2 cellular contexts compared by ENCODE assay signal in the genomic region with DNA sequence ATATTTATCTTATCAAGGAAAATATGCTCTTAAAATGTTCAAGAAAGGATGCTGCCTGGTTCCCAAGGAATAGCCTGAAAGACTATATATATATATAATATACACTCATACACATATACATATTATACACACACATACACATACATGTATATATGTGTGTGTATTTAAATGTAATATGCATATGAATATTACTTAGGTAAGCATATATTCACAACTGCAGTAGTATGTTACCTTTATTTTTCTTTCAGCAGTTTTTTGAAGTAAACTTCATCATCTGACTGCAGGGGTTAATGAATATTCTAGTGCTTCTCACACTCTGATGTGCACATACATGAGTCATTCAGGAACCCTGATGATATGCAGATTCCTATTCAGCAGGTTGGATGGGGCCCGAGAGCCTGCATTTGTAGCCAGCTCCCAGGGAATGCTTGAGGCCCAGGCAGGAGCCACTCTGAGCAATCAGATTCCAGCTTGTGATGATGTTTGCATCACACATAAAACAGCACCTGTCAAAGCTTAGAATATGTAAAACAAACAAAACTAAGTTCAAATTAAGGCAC.
TF ChIP-seq lines count a peak whose summit lies in the region.

No MANE protein-coding gene starts in this region.

TF ChIP-seq in HepG2, 621 proteins besides CTCF, POLR2A, EP300 and RAD21:
- TF ChIP-seq MAFK (conservative IDR thresholded peaks at IDR 0.05 in 1 of 2, IDR thresholded peaks at IDR 0.05 in 1 of 2; ENCODE audit: low read length in 2 of 2) = peak; percentile 28 to 74; a peak in 3 of 4 replicates
- no peak for TF ChIP-seq EHMT2 (IDR thresholded peaks at IDR 0.05; ENCODE audit: borderline replicate concordance, low read depth, low read length)
- no peak for TF ChIP-seq ZNF598 (CRISPR knock-in tag; IDR thresholded peaks at IDR 0.05; ENCODE audit: borderline replicate concordance)
- TF ChIP-seq MAFF (IDR thresholded peaks at IDR 0.05; ENCODE audit: low read depth, low read length) = peak; percentile 53; the same call in 1 of the 2 replicates
- no peak for TF ChIP-seq NFATC3 (CRISPR knock-in tag; IDR thresholded peaks at IDR 0.05)

TF ChIP-seq in K562, 482 proteins besides CTCF, POLR2A, EP300 and RAD21:
- no peak for TF ChIP-seq MTA2 (IDR thresholded peaks at IDR 0.05; ENCODE audit: low read depth)
- TF ChIP-seq ETV1 (tag; conservative IDR thresholded peaks at IDR 0.05; ENCODE audit: low read depth) = 0 out of 2 replicates have a peak, but pooled peaks have one; percentile 7
- TF ChIP-seq MAFK (IDR thresholded peaks at IDR 0.05; ENCODE audit: low read length) = peak; percentile 45; the same call in 1 of the 2 replicates
- TF ChIP-seq FOSL1 (tag; conservative IDR thresholded peaks at IDR 0.05) = peak; percentile 94
- TF ChIP-seq JUN (IDR thresholded peaks at IDR 0.05; ENCODE audit: borderline replicate concordance, low read depth, low read length) = peak; percentile 65; the same call in 1 of the 2 replicates
- no peak for TF ChIP-seq JUN (CRISPR knock-in tag; IDR thresholded peaks at IDR 0.05; ENCODE audit: borderline replicate concordance)
- peak; percentile 66 for TF ChIP-seq C11orf30 (IDR thresholded peaks at IDR 0.05; ENCODE audit: low read depth)
- TF ChIP-seq, protein P1, sequence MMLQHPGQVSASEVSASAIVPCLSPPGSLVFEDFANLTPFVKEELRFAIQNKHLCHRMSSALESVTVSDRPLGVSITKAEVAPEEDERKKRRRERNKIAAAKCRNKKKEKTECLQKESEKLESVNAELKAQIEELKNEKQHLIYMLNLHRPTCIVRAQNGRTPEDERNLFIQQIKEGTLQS (IDR thresholded peaks at IDR 0.05) = peak; percentile 79
- TF ChIP-seq, protein P1 (CRISPR knock-in tag; conservative IDR thresholded peaks at IDR 0.05) = no peak
- TF ChIP-seq JUND (IDR thresholded peaks at IDR 0.05; ENCODE audit: borderline replicate concordance, low read depth, low read length) = peak; percentile 81
- peak; percentile 73; the same call in 2 of the 3 replicates for TF ChIP-seq JUND (tag; IDR thresholded peaks at IDR 0.05; ENCODE audit: borderline replicate concordance, low read depth, low read length)
- peak; percentile 56 for TF ChIP-seq MAFG (tag; conservative IDR thresholded peaks at IDR 0.05)
- TF ChIP-seq PHF20 (IDR thresholded peaks at IDR 0.05; ENCODE audit: partially characterized antibody) = no peak
- no peak for TF ChIP-seq ARNT (IDR thresholded peaks at IDR 0.05)
- TF ChIP-seq NRF1 (conservative IDR thresholded peaks at IDR 0.05 in 1 of 2, IDR thresholded peaks at IDR 0.05 in 1 of 2) = no peak
- TF ChIP-seq ZNF316 (IDR thresholded peaks at IDR 0.05) = peak; percentile 76
- TF ChIP-seq NFE2 (IDR thresholded peaks at IDR 0.05; ENCODE audit: low read depth) = peak; percentile 39
